In the genomic region with DNA sequence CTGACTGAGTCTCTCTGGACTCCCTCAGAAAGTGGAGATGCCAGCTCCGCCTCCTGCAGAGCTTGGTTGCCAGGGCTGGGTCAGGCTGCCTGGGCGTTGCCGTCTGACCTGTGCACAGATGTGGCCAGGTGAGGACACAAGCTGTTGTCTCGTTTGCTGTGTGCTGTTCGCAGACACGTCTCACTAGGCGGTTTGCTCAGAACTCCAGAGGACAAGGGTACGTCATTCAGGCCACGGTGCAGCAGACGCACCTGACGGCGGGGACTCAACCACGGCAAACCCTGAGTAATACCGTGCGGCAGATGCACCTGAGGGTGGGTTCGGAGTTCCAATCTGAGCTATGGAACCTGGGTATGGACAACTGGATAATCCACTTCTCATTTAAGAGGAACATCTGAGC, we compare ENCODE assay signal across 24 cellular contexts.
"Had no signal": no experiment of that assay in that cellular context is flagged by ENCODE, and none has a peak within 500 bp of the region (broad histone marks: within the 10 kb centered on the region; RNA-seq: fewer than 3 reads in every experiment).

No MANE protein-coding gene starts in this region.

- H3K27ac ChIP-seq: colonic mucosa, gastrocnemius medialis, hepatocyte, upper lobe of left lung had no signal

- H3K4me1 ChIP-seq: colonic mucosa, neural progenitor cell had no signal

- H3K9me3 Mint-ChIP-seq: activated CD4-positive, alpha-beta memory T cell treated with anti-CD3 and anti-CD28 coated beads, Interleukin-2, amount 10 ng/mL, durations not matched to agents 7 days and 5 days; activated naive CD4-positive, alpha-beta T cell treated with anti-CD3 and anti-CD28 coated beads, Interleukin-2, amount 50 U/mL, for 24 hours; activated naive CD8-positive, alpha-beta T cell treated with anti-CD3 and anti-CD28 coated beads, Interleukin-2, amount 50 U/mL, for 24 hours; activated T-cell treated with anti-CD3 and anti-CD28 coated beads, Interleukin-2, amount 50 U/mL, for 4 hours; activated T-helper 17 cell treated with anti-CD3 and anti-CD28 coated beads, Interleukin-2, amount 50 U/mL, for 72 hours; neural progenitor cell had no signal

- H2AFZ ChIP-seq: hepatocyte, neural progenitor cell had no signal

- H3K4me2 ChIP-seq: hepatocyte, neural progenitor cell had no signal

- H3K9ac ChIP-seq: neural progenitor cell had no signal

- DNase-seq: activated CD4-positive, alpha-beta memory T cell treated with anti-CD3 and anti-CD28 coated beads, Interleukin-2, amount 10 ng/mL, durations not matched to agents 7 days and 5 days; activated CD4-positive, alpha-beta T cell treated with anti-CD3 and anti-CD28 coated beads for 1 hour; activated CD4-positive, alpha-beta T cell treated with anti-CD3 and anti-CD28 coated beads, Interleukin-2, amount 10 ng/mL, durations not matched to agents 7 days and 5 days; activated gamma-delta T cell treated with Interleukin-2 at 50 U/mL for 16 hours; activated naive CD8-positive, alpha-beta T cell treated with anti-CD3 and anti-CD28 coated beads, Interleukin-2, amount 50 U/mL, for 24 hours; activated T-cell treated with anti-CD3 and anti-CD28 coated beads, Interleukin-2, amount 50 U/mL, for 4 hours; cerebellar nuclear complex; colonic mucosa; effector CD8-positive, alpha-beta T cell; gastrocnemius medialis; left cardiac atrium; mammary epithelial cell; naive thymus-derived CD4-positive, alpha-beta T cell; stimulated activated CD4-positive, alpha-beta T cell treated with anti-CD3 and anti-CD28 coated beads, Interleukin-2, amount 100 ng/mL, for 48 hours; stimulated activated naive CD4-positive, alpha-beta T cell treated with Interleukin-2 at 50 U/mL for 16 hours; T-helper 17 cell; T1000 had no signal

- FAIRE-seq: keratinocyte had no signal

- H3K9me3 ChIP-seq: colonic mucosa, gastrocnemius medialis, upper lobe of left lung had no signal

- H3K27me3 ChIP-seq: colonic mucosa, gastrocnemius medialis, hepatocyte, neural progenitor cell, upper lobe of left lung had no signal

- H3K4me3 ChIP-seq: colonic mucosa, gastrocnemius medialis, hepatocyte, neural progenitor cell, upper lobe of left lung had no signal

- H3K36me3 ChIP-seq: colonic mucosa, gastrocnemius medialis, neural progenitor cell had no signal

- H3K4me3 Mint-ChIP-seq: activated CD4-positive, alpha-beta memory T cell treated with anti-CD3 and anti-CD28 coated beads, Interleukin-2, amount 10 ng/mL, durations not matched to agents 7 days and 5 days; activated CD4-positive, alpha-beta T cell treated with anti-CD3 and anti-CD28 coated beads, Interleukin-2, amount 10 ng/mL, durations not matched to agents 7 days and 5 days; activated naive CD4-positive, alpha-beta T cell treated with anti-CD3 and anti-CD28 coated beads, Interleukin-2, amount 50 U/mL, for 24 hours; activated naive CD8-positive, alpha-beta T cell treated with anti-CD3 and anti-CD28 coated beads, Interleukin-2, amount 50 U/mL, for 24 hours; activated T-cell treated with anti-CD3 and anti-CD28 coated beads, Interleukin-2, amount 50 U/mL, for 4 hours; activated T-helper 17 cell treated with anti-CD3 and anti-CD28 coated beads, Interleukin-2, amount 50 U/mL, for 72 hours; naive thymus-derived CD4-positive, alpha-beta T cell; neural progenitor cell; T-helper 17 cell had no signal

- H3K27ac Mint-ChIP-seq: activated CD4-positive, alpha-beta memory T cell treated with anti-CD3 and anti-CD28 coated beads, Interleukin-2, amount 10 ng/mL, durations not matched to agents 7 days and 5 days; activated CD4-positive, alpha-beta T cell treated with anti-CD3 and anti-CD28 coated beads, Interleukin-2, amount 10 ng/mL, durations not matched to agents 7 days and 5 days; activated naive CD4-positive, alpha-beta T cell treated with anti-CD3 and anti-CD28 coated beads, Interleukin-2, amount 50 U/mL, for 24 hours; activated naive CD8-positive, alpha-beta T cell treated with anti-CD3 and anti-CD28 coated beads, Interleukin-2, amount 50 U/mL, for 24 hours; activated T-helper 17 cell treated with anti-CD3 and anti-CD28 coated beads, Interleukin-2, amount 50 U/mL, for 72 hours; naive thymus-derived CD4-positive, alpha-beta T cell; neural progenitor cell; T-helper 17 cell had no signal

- H3K27me3 Mint-ChIP-seq: activated CD4-positive, alpha-beta memory T cell treated with anti-CD3 and anti-CD28 coated beads, Interleukin-2, amount 10 ng/mL, durations not matched to agents 7 days and 5 days; activated CD4-positive, alpha-beta T cell treated with anti-CD3 and anti-CD28 coated beads, Interleukin-2, amount 10 ng/mL, durations not matched to agents 7 days and 5 days; activated naive CD4-positive, alpha-beta T cell treated with anti-CD3 and anti-CD28 coated beads, Interleukin-2, amount 50 U/mL, for 24 hours; activated naive CD8-positive, alpha-beta T cell treated with anti-CD3 and anti-CD28 coated beads, Interleukin-2, amount 50 U/mL, for 24 hours; activated T-helper 17 cell treated with anti-CD3 and anti-CD28 coated beads, Interleukin-2, amount 50 U/mL, for 72 hours; naive thymus-derived CD4-positive, alpha-beta T cell; T-helper 17 cell had no signal

- ATAC-seq: activated naive CD8-positive, alpha-beta T cell treated with anti-CD3 and anti-CD28 coated beads, Interleukin-2, amount 50 U/mL, for 24 hours; activated T-cell treated with anti-CD3 and anti-CD28 coated beads, Interleukin-2, amount 50 U/mL, for 4 hours; activated T-helper 17 cell treated with anti-CD3 and anti-CD28 coated beads, Interleukin-2, amount 50 U/mL, for 72 hours; gastrocnemius medialis; left cardiac atrium; naive thymus-derived CD4-positive, alpha-beta T cell; right cardiac atrium; T-helper 17 cell had no signal
